In the genomic region with DNA sequence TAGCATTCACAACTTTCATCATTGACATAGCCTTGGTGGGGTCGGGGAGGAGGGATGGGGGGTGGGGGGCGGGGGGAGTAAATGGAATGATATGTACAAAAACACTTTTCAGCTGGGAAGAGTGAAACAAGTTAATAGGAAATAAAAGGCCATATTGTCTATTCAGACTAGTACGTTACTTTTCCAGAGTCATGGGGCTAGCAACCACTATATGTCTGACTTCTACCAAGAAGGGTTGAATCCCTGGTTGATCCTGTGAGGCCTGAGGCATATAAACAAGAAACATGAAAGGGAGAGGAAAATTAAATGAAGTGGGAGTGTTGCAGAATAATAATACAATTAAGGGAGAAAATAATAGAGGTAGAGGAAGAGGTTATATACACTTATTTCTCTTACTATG, we compare ENCODE assay signal across 15 cellular contexts.
DNase-seq lines count a peak whose midpoint lies in the region; ATAC-seq and TF ChIP-seq lines count a peak whose summit lies in the region.
"Had no signal": no experiment of that assay in that cellular context is flagged by ENCODE, and none has a peak within 500 bp of the region (broad histone marks: within the 10 kb centered on the region; RNA-seq: fewer than 3 reads in every experiment).

No MANE protein-coding gene starts in this region.

- H3K27me3 ChIP-seq in heart left ventricle: no peaks in the 10 kb centered on the region
- H3K27me3 ChIP-seq in colonic mucosa: no peaks in the 10 kb centered on the region
- no peaks in the 10 kb centered on the region for H3K27me3 ChIP-seq in osteoblast (ENCODE audit: insufficient read depth, low read length)
- H3K27me3 ChIP-seq: neutrophil, testis had no signal

- 65 to 87% (median 84%) methylated on average over 3 of the region's 3 CpGs for WGBS in heart left ventricle, 4 donors
- WGBS in urinary bladder: 88% methylated on average over 3 of the region's 3 CpGs

- intact Hi-C loops in heart left ventricle (cut with DNase I) (no loop called here), Right ventricle myocardium inferior (cut with DNase I) (loop anchor here (10.0 kb wide), 1 partner anchor 148 kb away; no protein-coding TSS in a partner anchor), colonic mucosa (cut with DNase I) (loop anchor here (10.0 kb wide), 1 partner anchor 82 kb away; no protein-coding TSS in a partner anchor)

- peak overlapping the region; percentile 17 to 86 (median 72) for H3K27ac ChIP-seq in heart left ventricle
- H3K27ac ChIP-seq in colonic mucosa: peak overlapping the region; percentile 81
- H3K27ac ChIP-seq in osteoblast (ENCODE audit: low read depth, low read length): peak overlapping the region; percentile 62
- peak overlapping the region; percentile 38 for H3K27ac ChIP-seq in urinary bladder (ENCODE audit: low read depth)
- H3K27ac ChIP-seq: neutrophil had no signal

- H3K36me3 ChIP-seq in heart left ventricle (no peaks in the 10 kb centered on the region), colonic mucosa (no peaks in the 10 kb centered on the region), osteoblast (ENCODE audit: insufficient read depth, low read length) (no peaks in the 10 kb centered on the region), urinary bladder (ENCODE audit: insufficient read depth) (no peaks in the 10 kb centered on the region)
- H3K36me3 ChIP-seq: neutrophil had no signal

- H3K9me3 ChIP-seq in heart left ventricle (no peaks in the 10 kb centered on the region), colonic mucosa (no peaks in the 10 kb centered on the region), osteoblast (ENCODE audit: low read depth, low read length) (no peaks in the 10 kb centered on the region)
- H3K9me3 ChIP-seq: neutrophil, testis had no signal

- H3K4me1 ChIP-seq in heart left ventricle (peaks cover 4 to 78% (median 49%) of the 10 kb centered on the region in 12 donors), colonic mucosa (peaks cover 7% of the 10 kb centered on the region), osteoblast (ENCODE audit: insufficient read depth, low read length) (peaks cover 19% of the 10 kb centered on the region), urinary bladder (ENCODE audit: insufficient read depth) (no peaks in the 10 kb centered on the region)

- H3K4me3 ChIP-seq in heart left ventricle (no peak overlapping the region), colonic mucosa (no peak overlapping the region), osteoblast (ENCODE audit: insufficient read depth, low read length) (no peak overlapping the region), urinary bladder (ENCODE audit: low read depth, low read length) (no peak overlapping the region)
- H3K4me3 ChIP-seq: coronary artery, testis had no signal

- TF ChIP-seq CTCF in heart left ventricle (IDR thresholded peaks at IDR 0.05) (no peak), colonic mucosa (IDR thresholded peaks at IDR 0.05) (no peak), osteoblast (IDR thresholded peaks at IDR 0.05; ENCODE audit: extremely low read depth, low read depth, low read length) (no peak)

- no peak for DNase-seq in heart left ventricle
- no peak for DNase-seq in Right ventricle myocardium inferior (ENCODE audit: missing footprints)
- DNase-seq in colonic mucosa: no peak
- no peak for DNase-seq in osteoblast (ENCODE audit: insufficient read length, low spot score, missing footprints)
- no peak for DNase-seq in NCI-H187 treated with DMSO at 0.1 percent for 48 hours (lab: John Stamatoyannopoulos, UW)
- DNase-seq in ecto neural progenitor cell (ENCODE audit: low spot score): no peak
- DNase-seq: DMS53; NCI-H1694; stimulated activated CD4-positive, alpha-beta T cell treated with anti-CD3 and anti-CD28 coated beads, Interleukin-4, amount 100 ng/mL, for 1 hour; testis had no signal

- peak overlapping the region; percentile 71 for H3K4me2 ChIP-seq in osteoblast (ENCODE audit: insufficient read depth, low read length)

- no peak overlapping the region for H2AFZ ChIP-seq in osteoblast (ENCODE audit: low read length)

- H3K79me2 ChIP-seq in osteoblast (ENCODE audit: insufficient read depth, low read length): peaks cover 2% of the 10 kb centered on the region

- H4K20me1 ChIP-seq in osteoblast (ENCODE audit: insufficient read depth, low read length): no peaks in the 10 kb centered on the region

- ATAC-seq in heart left ventricle (no peak), Right ventricle myocardium inferior (no peak), HG02852 (IDR thresholded peaks at IDR 0.05; ENCODE audit: unreplicated experiment) (no peak)
- ATAC-seq: WTC11 had no signal

- no peak for TF ChIP-seq POLR2A in heart left ventricle (IDR thresholded peaks at IDR 0.05)

- H3K9ac ChIP-seq in colonic mucosa (ENCODE audit: low read depth in 2 of 2, low read length in 2 of 2): peak overlapping the region in 1 of 2 donors; percentile 65

Comparison
In these comparisons a context has a peak if more than half of its experiments do, and no peak if none do; other contexts are left out.
1. intact Hi-C loops: an anchor here in Right ventricle myocardium inferior (10.0 kb wide) and colonic mucosa (10.0 kb wide); none called in heart left ventricle.